In genomic region chr1:103525607-103526507, GRCh38 we compare ENCODE assay signal across 8 cellular contexts. TPM values are rescaled to one million over a fixed set of nuclear protein-coding genes. Genes with fewer than 3 reads are reported as not detected.
DNase-seq lines count a peak whose midpoint lies in the region; ATAC-seq and TF ChIP-seq lines count a peak whose summit lies in the region.

TSS of gene RNPC3 (plus strand) at chr1:103525699. CDS start at chr1:103526071, 372 bp downstream.

- peak within 1 kb of the TSS; percentile 70 to 97 for H3K9ac ChIP-seq in liver (ENCODE audit: low read depth in 1 of 2, low read length in 2 of 2)

- no peak for TF ChIP-seq CTCF in liver (IDR thresholded peaks at IDR 0.05; ENCODE audit: low read depth, low read length, missing input control)

- H3K9me3 ChIP-seq in liver (ENCODE audit: control insufficient read depth in 4 of 4, low read length in 3 of 4) = no peaks in the 10 kb centered on the region

- H3K36me3 ChIP-seq in liver (ENCODE audit: control insufficient read depth in 4 of 4, insufficient read depth in 3 of 4, low read depth in 1 of 4, low read length in 3 of 4) = peaks cover 0 to 4% (median 2%) of the 10 kb centered on the region in 4 donors

- H3K27me3 ChIP-seq in liver (ENCODE audit: control insufficient read depth in 4 of 4, insufficient read depth in 4 of 4, low read length in 3 of 4) = no peaks in the 10 kb centered on the region

- ATAC-seq in GM19372 (IDR thresholded peaks at IDR 0.05; ENCODE audit: low read depth, unreplicated experiment) (peak; percentile 75), HG03558 (IDR thresholded peaks at IDR 0.05; ENCODE audit: extremely low read depth, unreplicated experiment) (peak; percentile 51)

- TF ChIP-seq RAD21 in liver (IDR thresholded peaks at IDR 0.05) = peak in 1 of 2 donors; percentile 39

- H3K4me1 ChIP-seq in liver (ENCODE audit: control insufficient read depth in 4 of 4, insufficient read depth in 4 of 4, low read length in 3 of 4) = peaks cover 5 to 19% (median 11%) of the 10 kb centered on the region in 4 donors

- peak within 1 kb of the TSS; percentile 71 to 98 (median 82) for H3K4me3 ChIP-seq in liver (ENCODE audit: low read depth in 1 of 3, low read length in 3 of 3)

- H3K27ac ChIP-seq in liver (ENCODE audit: low read depth in 1 of 2, low read length in 2 of 2) = peak within 1 kb of the TSS; percentile 96

- DNase-seq in C1 segment of cervical spinal cord (lab: John Stamatoyannopoulos, UW) (peak; percentile 31 to 92 (median 85)), NCI-H748 treated with DMSO at 0.1 percent for 48 hours (lab: John Stamatoyannopoulos, UW) (peak; percentile 82), dermis microvascular lymphatic vessel endothelial cell (ENCODE audit: low read depth in 2 of 2) (peak; percentile 78 to 90)
- DNase-seq in activated CD4-positive, alpha-beta T cell treated with anti-CD3 and anti-CD28 coated beads, Interleukin-2, amount 50 U/mL, for 4 hours = peak; percentile 81
- peak; percentile 89 for DNase-seq in stimulated activated CD4-positive, alpha-beta T cell treated with anti-CD3 and anti-CD28 coated beads, Interleukin-4, amount 100 ng/mL, for 24 hours

- under 1% methylated on average over 60 of the region's 62 CpGs for WGBS in liver

TF ChIP-seq in liver, 16 proteins besides CTCF, POLR2A, EP300 and RAD21:
- no peak for TF ChIP-seq RXRA (IDR thresholded peaks at IDR 0.05)
- TF ChIP-seq HNF4A (conservative IDR thresholded peaks at IDR 0.05) = no peak
- no peak for TF ChIP-seq NR2F2 (IDR thresholded peaks at IDR 0.05)
- peak; percentile 15 for TF ChIP-seq SP1 (IDR thresholded peaks at IDR 0.05)
- no peak for TF ChIP-seq TAF1 (conservative IDR thresholded peaks at IDR 0.05)
- no peak for TF ChIP-seq EGR1 (IDR thresholded peaks at IDR 0.05; ENCODE audit: low read depth in 2 of 2)
- peak; percentile 67 for TF ChIP-seq REST (IDR thresholded peaks at IDR 0.05)
- no peak for TF ChIP-seq ATF3 (IDR thresholded peaks at IDR 0.05)
- no peak for TF ChIP-seq HNF4G (IDR thresholded peaks at IDR 0.05)
- peak; percentile 88 for TF ChIP-seq YY1 (IDR thresholded peaks at IDR 0.05)
- TF ChIP-seq JUND (IDR thresholded peaks at IDR 0.05) = no peak
- peak; percentile 48 for TF ChIP-seq MAX (IDR thresholded peaks at IDR 0.05)
- TF ChIP-seq FOXA1 (IDR thresholded peaks at IDR 0.05) = no peak
- peak in 1 of 2 donors; percentile 52 for TF ChIP-seq GABPA (IDR thresholded peaks at IDR 0.05 in 1 of 2, conservative IDR thresholded peaks at IDR 0.05 in 1 of 2)
- no peak for TF ChIP-seq FOXA2 (IDR thresholded peaks at IDR 0.05)
- TF ChIP-seq ZBTB33 (IDR thresholded peaks at IDR 0.05) = peak; percentile 99

RNA-seq across cellular contexts. Expression of gene RNPC3, which starts in this region (rescaled TPM):
- total RNA-seq in dermis microvascular lymphatic vessel endothelial cell = 3.1 and 3.3 TPM in 2 replicates
- total RNA-seq in liver = 10 to 100 TPM in 1 of 2 donors, 1 to 10 TPM in 1; 6.1 to 13.1 TPM
- 10 to 100 TPM in 1 of 2 donors, 1 to 10 TPM in 1; 4.2 to 18.0 TPM for polyA plus RNA-seq in liver

Comparison
In these comparisons a context has a peak if more than half of its experiments do, and no peak if none do; other contexts are left out.
1. Peak in every context shown above with its lines: DNase-seq, ATAC-seq, H3K4me3 ChIP-seq and H3K27ac ChIP-seq.